Comparison of ENCODE assay signal across 1 cellular context in the genomic region with DNA sequence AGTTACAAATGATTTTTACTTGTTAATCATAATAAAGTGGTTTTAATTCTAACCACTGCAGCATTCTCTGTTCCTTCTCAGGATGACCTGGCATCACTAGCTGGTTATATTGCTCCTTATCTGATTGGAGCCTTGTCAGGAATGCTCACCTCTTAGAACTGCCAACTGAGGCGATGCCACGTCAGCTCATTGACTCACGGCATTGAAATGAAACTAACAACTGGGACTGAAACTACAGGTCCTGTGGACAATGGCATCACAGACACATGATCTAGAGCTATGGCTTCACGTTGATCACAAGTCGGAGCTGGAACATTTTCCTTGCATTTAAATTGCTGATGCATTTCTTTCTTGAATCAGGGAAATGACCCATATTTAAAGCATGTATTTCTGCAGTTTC.
A peak's percentile ranks its signal among the peaks of the same experiment; 100 is the strongest.
TF ChIP-seq lines count a peak whose summit lies in the region.

No MANE protein-coding gene starts in this region.

TF ChIP-seq in HEK293, 187 proteins besides CTCF, POLR2A, EP300 and RAD21 (continued from another document):
- TF ChIP-seq ZNF558 (tag by site-specific recombination; IDR thresholded peaks at IDR 0.05) (0 out of 2 replicates have a peak, but pooled peaks have one; percentile 27), SCRT1 (tag by site-specific recombination; IDR thresholded peaks at IDR 0.05; ENCODE audit: borderline replicate concordance) (0 out of 2 replicates have a peak, but pooled peaks have one; percentile 8), SCRT2 (tag by site-specific recombination; IDR thresholded peaks at IDR 0.05) (peak; percentile 85)
